ENCODE assay signal across 21 cellular contexts in genomic region chr1:227490001-227490400, GRCh38.
"Had no signal": no experiment of that assay in that cellular context is flagged by ENCODE, and none has a peak within 500 bp of the region (broad histone marks: within the 10 kb centered on the region; RNA-seq: fewer than 3 reads in every experiment).

No MANE protein-coding gene starts in this region.

- H3K9me3 ChIP-seq: SJSA1 had no signal

- ATAC-seq: Panc1, PC-3 had no signal

- DNase-seq: KBM-7; MV-4-11; NCI-H1048; NCI-H1105; NCI-H1436 treated with DMSO at 0.1 percent for 48 hours; NCI-H1694; NCI-H187 treated with DMSO at 0.1 percent for 48 hours; NCI-H2029 treated with DMSO at 0.1 percent for 48 hours; NCI-H2171 treated with DMSO at 0.1 percent for 48 hours; NCI-H345; NCI-H446 treated with DMSO at 0.1 percent for 48 hours; NCI-H510A treated with DMSO at 0.1 percent for 48 hours; NCI-H526; NK-92 treated with Interleukin-12 subunit alpha and Interleukin-12 subunit beta, amount 100 ng/mL, for 24 hours; PC-3; SIG-M5 had no signal

- H3K36me3 ChIP-seq: SJSA1 had no signal

- H3K27me3 ChIP-seq: SJSA1 had no signal

- H3K4me1 ChIP-seq: SJSA1 had no signal

- H3K27ac ChIP-seq: HL-60, RWPE1, SJSA1, SK-N-MC had no signal

- H3K4me3 ChIP-seq: SJSA1, SK-N-MC had no signal
